8 cellular contexts compared by ENCODE assay signal in genomic region chr4:184267673-184268573, GRCh38. TPM values are rescaled to one million over a fixed set of nuclear protein-coding genes. Genes with fewer than 3 reads are reported as not detected.
DNase-seq lines count a peak whose midpoint lies in the region; ATAC-seq and TF ChIP-seq lines count a peak whose summit lies in the region.

No MANE protein-coding gene starts in this region.

- peak overlapping the region; percentile 94 for H3K27ac Mint-ChIP-seq in CD4-positive, alpha-beta T cell

- peak; percentile 31 to 65 (median 43) for DNase-seq in CD4-positive, alpha-beta T cell
- DNase-seq in SKM-1 treated with dmso at 0.1 percent for 144 hours (lab: John Stamatoyannopoulos, UW; ENCODE audit: unreplicated experiment) = peak; percentile 71
- DNase-seq in adipocyte (ENCODE audit: low read depth) = peak; percentile 88
- DNase-seq in iris pigment epithelial cell (ENCODE audit: low read depth) = peak; percentile 96
- peak; percentile 11 to 41 (median 17) for DNase-seq in stimulated activated CD4-positive, alpha-beta T cell treated with anti-CD3 and anti-CD28 coated beads, TNF-alpha, amount 100 ng/mL, for 1 hour (ENCODE audit: low read depth in 3 of 3, low spot score in 1 of 3)
- no peak for DNase-seq in NCI-H82 (lab: John Stamatoyannopoulos, UW)

- peaks cover 46% of the 10 kb centered on the region for H3K4me1 Mint-ChIP-seq in CD4-positive, alpha-beta T cell (ENCODE audit: low read depth)

- intact Hi-C loops in CD4-positive, alpha-beta T cell (cut with DNase I, micrococcal nuclease) = loop anchor here (2.0 to 10.0 kb wide), 10 partner anchors 117 to 937 kb away; partner anchors contain the start of genes ACSL1 (in 1 of the 2), CASP3 (in 1 of the 2), CENPU (in 1 of the 2) and CFAP97 (in 1 of the 2)

- ATAC-seq in CD4-positive, alpha-beta T cell (ENCODE audit: poor library complexity) = peak; percentile 55
- peak; percentile 79 for ATAC-seq in GM19467 (IDR thresholded peaks at IDR 0.05; ENCODE audit: unreplicated experiment)
- ATAC-seq in HG03575 (IDR thresholded peaks at IDR 0.05; ENCODE audit: extremely low read depth, insufficient number of reproducible peaks, low FRiP score, unreplicated experiment) = peak; percentile 65

- no peaks in the 10 kb centered on the region for H3K27me3 ChIP-seq in CD4-positive, alpha-beta T cell (ENCODE audit: control insufficient read depth, insufficient read depth, low read length)
- no peaks in the 10 kb centered on the region for H3K27me3 ChIP-seq in adipocyte (replicated peaks; ENCODE audit: control insufficient read depth, insufficient read depth, low read length)

- peaks cover 10% of the 10 kb centered on the region for H3K9me3 Mint-ChIP-seq in CD4-positive, alpha-beta T cell

- peak overlapping the region; percentile 41 for H3K27ac ChIP-seq in CD4-positive, alpha-beta T cell (ENCODE audit: low read depth, low read length)

- no peaks in the 10 kb centered on the region for H3K27me3 Mint-ChIP-seq in CD4-positive, alpha-beta T cell

- TF ChIP-seq CTCF in CD4-positive, alpha-beta T cell (IDR thresholded peaks at IDR 0.05) = no peak

- H3K4me1 ChIP-seq in adipocyte (ENCODE audit: control insufficient read depth, insufficient read depth, low read length) = peaks cover 41% of the 10 kb centered on the region

- H3K36me3 ChIP-seq in adipocyte (ENCODE audit: control insufficient read depth, insufficient read depth, low read length, severe bottlenecking) = no peaks in the 10 kb centered on the region

- peak overlapping the region; percentile 71 for H3K9ac ChIP-seq in adipocyte (ENCODE audit: low read length)

- H3K4me3 Mint-ChIP-seq in CD4-positive, alpha-beta T cell = peak overlapping the region; percentile 88

- peak overlapping the region; percentile 72 for H3K4me3 ChIP-seq in adipocyte (ENCODE audit: low read length)

- CTCF ChIA-PET in CD4-positive, alpha-beta T cell (lab: Charles Lee) = interaction anchor here (0.9 kb wide), 1 partner anchor 267 kb away, joined by 3 read pairs; no protein-coding TSS in a partner anchor

- H3K36me3 Mint-ChIP-seq in CD4-positive, alpha-beta T cell (ENCODE audit: low read depth) = peaks cover 13% of the 10 kb centered on the region

- H3K9me3 ChIP-seq in CD4-positive, alpha-beta T cell (ENCODE audit: control insufficient read depth, low read length) = no peaks in the 10 kb centered on the region
- no peaks in the 10 kb centered on the region for H3K9me3 ChIP-seq in adipocyte (ENCODE audit: control insufficient read depth, low read length)

- POLR2A ChIA-PET in CD4-positive, alpha-beta T cell (lab: Charles Lee) = interaction anchor here (0.5 to 3.6 kb wide), 16 partner anchors 12 to 983 kb away, joined by 3 to 33 read pairs (median 4); partner anchors contain the start of genes CASP3, CENPU, IRF2 and PRIMPOL

RNA-seq across cellular contexts. Expression of gene ENPP6, which starts 50.2 kb away (rescaled TPM):
- not detected for total RNA-seq in CD4-positive, alpha-beta T cell
